Comparison of ENCODE assay signal across 8 cellular contexts in the genomic region with DNA sequence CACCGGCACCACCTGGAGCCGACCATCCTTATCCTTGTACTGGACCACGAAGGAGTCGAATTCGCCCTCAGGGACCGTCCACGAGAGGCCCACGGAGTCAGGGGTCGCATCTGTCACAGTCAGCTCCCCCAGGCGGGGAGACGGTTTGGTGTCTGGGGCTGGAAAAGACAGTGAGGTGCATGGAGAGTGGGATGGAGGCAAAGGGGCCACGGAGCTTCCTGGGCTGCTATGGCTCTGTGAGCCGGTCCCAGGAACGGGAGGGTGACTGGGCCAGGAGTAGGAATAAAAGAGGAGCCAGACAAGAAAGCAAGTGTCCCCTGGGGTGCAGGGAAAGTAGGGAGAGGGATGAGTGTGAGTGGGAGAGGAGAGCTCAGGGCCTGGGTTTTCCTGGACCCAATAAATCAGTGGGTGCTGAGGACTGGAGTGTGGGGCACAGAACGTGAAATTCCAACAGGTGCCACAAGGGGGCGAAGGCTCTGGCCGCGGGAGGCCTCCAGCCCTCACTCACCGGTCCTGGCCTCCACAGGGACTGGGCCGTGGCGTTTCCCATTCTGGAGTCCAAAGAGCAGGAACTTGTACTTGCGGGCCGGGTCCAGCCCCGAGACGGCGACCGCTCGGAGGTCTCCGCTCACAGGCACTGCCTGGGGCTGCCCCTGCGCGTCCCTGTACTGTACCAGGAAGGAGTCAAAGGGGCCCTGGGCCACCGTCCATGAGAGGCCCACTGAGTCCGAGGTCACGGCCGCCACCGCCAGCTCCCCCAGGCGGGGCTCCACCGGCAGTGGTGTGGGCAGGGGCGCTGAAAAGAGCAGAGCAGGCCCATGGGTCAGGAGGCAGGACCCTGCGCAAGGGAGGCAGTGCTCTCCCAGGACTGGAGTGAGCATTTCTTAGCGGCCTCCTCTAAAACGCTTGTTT. TPM values are rescaled to one million over a fixed set of nuclear protein-coding genes. Genes with fewer than 3 reads are reported as not detected.
DNase-seq lines count a peak whose midpoint lies in the region; TF ChIP-seq lines count a peak whose summit lies in the region.

No MANE protein-coding gene starts in this region.

- no peak overlapping the region for H3K27ac ChIP-seq in C4-2B
- no peak overlapping the region for H3K27ac ChIP-seq in HEK293 (ENCODE audit: extremely low read depth, low read depth, low read length)
- H3K27ac ChIP-seq in cardiac muscle cell: no peak overlapping the region
- H3K27ac ChIP-seq in prostate gland: no peak overlapping the region
- peak overlapping the region; percentile 88 for H3K27ac ChIP-seq in vagina

- H3K4me1 ChIP-seq in HEK293 (ENCODE audit: control insufficient read depth, insufficient read depth, low read length): no peaks in the 10 kb centered on the region
- H3K4me1 ChIP-seq in cardiac muscle cell (ENCODE audit: low read depth): no peaks in the 10 kb centered on the region
- H3K4me1 ChIP-seq in prostate gland (replicated peaks): no peaks in the 10 kb centered on the region
- H3K4me1 ChIP-seq in vagina: peaks cover 28% of the 10 kb centered on the region

- POLR2A ChIA-PET in HEK293 (lab: Yijun Ruan, JAX): no interaction called here

- H3K9me3 ChIP-seq in HEK293 (ENCODE audit: control insufficient read depth, insufficient read depth, low read depth, low read length) (no peaks in the 10 kb centered on the region), cardiac muscle cell (ENCODE audit: low read depth) (no peaks in the 10 kb centered on the region), prostate gland (no peaks in the 10 kb centered on the region), vagina (no peaks in the 10 kb centered on the region)

- peak; percentile 92 for TF ChIP-seq CTCF in C4-2B (conservative IDR thresholded peaks at IDR 0.05)
- TF ChIP-seq CTCF in HEK293 (tag by site-specific recombination; IDR thresholded peaks at IDR 0.05): peak; percentile 77
- TF ChIP-seq CTCF in cardiac muscle cell (IDR thresholded peaks at IDR 0.05; ENCODE audit: low read depth, low read length): peak; percentile 76
- TF ChIP-seq CTCF in prostate gland (IDR thresholded peaks at IDR 0.05): peak; percentile 73 to 83 (median 77)
- TF ChIP-seq CTCF in vagina (IDR thresholded peaks at IDR 0.05): peak; percentile 43 to 77 (median 56)

- DNase-seq in SK-N-DZ (ENCODE audit: low spot score): peak; percentile 54
- peak; percentile 68 for DNase-seq in activated naive CD4-positive, alpha-beta T cell treated with anti-CD3 and anti-CD28 coated beads, Interleukin-2, amount 50 U/mL, for 16 hours
- peak; percentile 71 to 73 for DNase-seq in cardiac muscle cell (ENCODE audit: low read depth in 1 of 2, low spot score in 1 of 2)
- DNase-seq in prostate gland (ENCODE audit: low spot score): peak; percentile 45
- DNase-seq in vagina (ENCODE audit: extremely low spot score in 2 of 2): peak in 1 of 2 donors; percentile 89
- no peak for DNase-seq in NCI-H128 (lab: John Stamatoyannopoulos, UW; ENCODE audit: unreplicated experiment)

- CTCF ChIA-PET in HEK293 (lab: Yijun Ruan, JAX): interaction anchor here (0.5 to 3.1 kb wide), 31 partner anchors 15 to 777 kb away, joined by 3 to 32 read pairs (median 4); partner anchors contain the start of genes ATF6B and EGFL8

- 58% methylated on average over 37 of the region's 42 CpGs for WGBS in prostate gland

- intact Hi-C loops in prostate gland (cut with DNase I): no loop called here
- intact Hi-C loops in vagina (cut with DNase I): loop anchor here (2.0 kb wide), 2 partner anchors 35 to 61 kb away; partner anchors contain the start of gene TNXB

- H3K4me3 ChIP-seq in HEK293 (ENCODE audit: low read depth, low read length) (no peak overlapping the region), cardiac muscle cell (no peak overlapping the region), prostate gland (no peak overlapping the region), vagina (no peak overlapping the region)

- no peaks in the 10 kb centered on the region for H3K27me3 ChIP-seq in cardiac muscle cell
- H3K27me3 ChIP-seq in prostate gland (replicated peaks; ENCODE audit: insufficient read depth): no peaks in the 10 kb centered on the region
- no peaks in the 10 kb centered on the region for H3K27me3 ChIP-seq in vagina

- TF ChIP-seq POLR2A in prostate gland (IDR thresholded peaks at IDR 0.05) (no peak), vagina (IDR thresholded peaks at IDR 0.05) (no peak)

- no peaks in the 10 kb centered on the region for H3K36me3 ChIP-seq in HEK293 (ENCODE audit: control insufficient read depth in 2 of 2, insufficient read depth in 1 of 2, low read length in 2 of 2)
- no peaks in the 10 kb centered on the region for H3K36me3 ChIP-seq in cardiac muscle cell
- no peaks in the 10 kb centered on the region for H3K36me3 ChIP-seq in prostate gland
- H3K36me3 ChIP-seq in vagina: peaks cover 0 to 9% of the 10 kb centered on the region in 2 donors

TF ChIP-seq in HEK293, 187 proteins besides CTCF, POLR2A, EP300 and RAD21:
- TF ChIP-seq ZNF416 (tag by site-specific recombination; IDR thresholded peaks at IDR 0.05): no peak
- TF ChIP-seq, protein P1, sequence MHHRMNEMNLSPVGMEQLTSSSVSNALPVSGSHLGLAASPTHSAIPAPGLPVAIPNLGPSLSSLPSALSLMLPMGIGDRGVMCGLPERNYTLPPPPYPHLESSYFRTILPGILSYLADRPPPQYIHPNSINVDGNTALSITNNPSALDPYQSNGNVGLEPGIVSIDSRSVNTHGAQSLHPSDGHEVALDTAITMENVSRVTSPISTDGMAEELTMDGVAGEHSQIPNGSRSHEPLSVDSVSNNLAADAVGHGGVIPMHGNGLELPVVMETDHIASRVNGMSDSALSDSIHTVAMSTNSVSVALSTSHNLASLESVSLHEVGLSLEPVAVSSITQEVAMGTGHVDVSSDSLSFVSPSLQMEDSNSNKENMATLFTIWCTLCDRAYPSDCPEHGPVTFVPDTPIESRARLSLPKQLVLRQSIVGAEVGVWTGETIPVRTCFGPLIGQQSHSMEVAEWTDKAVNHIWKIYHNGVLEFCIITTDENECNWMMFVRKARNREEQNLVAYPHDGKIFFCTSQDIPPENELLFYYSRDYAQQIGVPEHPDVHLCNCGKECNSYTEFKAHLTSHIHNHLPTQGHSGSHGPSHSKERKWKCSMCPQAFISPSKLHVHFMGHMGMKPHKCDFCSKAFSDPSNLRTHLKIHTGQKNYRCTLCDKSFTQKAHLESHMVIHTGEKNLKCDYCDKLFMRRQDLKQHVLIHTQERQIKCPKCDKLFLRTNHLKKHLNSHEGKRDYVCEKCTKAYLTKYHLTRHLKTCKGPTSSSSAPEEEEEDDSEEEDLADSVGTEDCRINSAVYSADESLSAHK (tag by site-specific recombination; IDR thresholded peaks at IDR 0.05): no peak
- peak; percentile 18; the same call in 1 of the 2 replicates for TF ChIP-seq ZXDB (tag by site-specific recombination; IDR thresholded peaks at IDR 0.05)
- TF ChIP-seq ZIC2 (tag by site-specific recombination; IDR thresholded peaks at IDR 0.05): 0 out of 2 replicates have a peak, but pooled peaks have one; percentile 13
- TF ChIP-seq, protein P2, sequence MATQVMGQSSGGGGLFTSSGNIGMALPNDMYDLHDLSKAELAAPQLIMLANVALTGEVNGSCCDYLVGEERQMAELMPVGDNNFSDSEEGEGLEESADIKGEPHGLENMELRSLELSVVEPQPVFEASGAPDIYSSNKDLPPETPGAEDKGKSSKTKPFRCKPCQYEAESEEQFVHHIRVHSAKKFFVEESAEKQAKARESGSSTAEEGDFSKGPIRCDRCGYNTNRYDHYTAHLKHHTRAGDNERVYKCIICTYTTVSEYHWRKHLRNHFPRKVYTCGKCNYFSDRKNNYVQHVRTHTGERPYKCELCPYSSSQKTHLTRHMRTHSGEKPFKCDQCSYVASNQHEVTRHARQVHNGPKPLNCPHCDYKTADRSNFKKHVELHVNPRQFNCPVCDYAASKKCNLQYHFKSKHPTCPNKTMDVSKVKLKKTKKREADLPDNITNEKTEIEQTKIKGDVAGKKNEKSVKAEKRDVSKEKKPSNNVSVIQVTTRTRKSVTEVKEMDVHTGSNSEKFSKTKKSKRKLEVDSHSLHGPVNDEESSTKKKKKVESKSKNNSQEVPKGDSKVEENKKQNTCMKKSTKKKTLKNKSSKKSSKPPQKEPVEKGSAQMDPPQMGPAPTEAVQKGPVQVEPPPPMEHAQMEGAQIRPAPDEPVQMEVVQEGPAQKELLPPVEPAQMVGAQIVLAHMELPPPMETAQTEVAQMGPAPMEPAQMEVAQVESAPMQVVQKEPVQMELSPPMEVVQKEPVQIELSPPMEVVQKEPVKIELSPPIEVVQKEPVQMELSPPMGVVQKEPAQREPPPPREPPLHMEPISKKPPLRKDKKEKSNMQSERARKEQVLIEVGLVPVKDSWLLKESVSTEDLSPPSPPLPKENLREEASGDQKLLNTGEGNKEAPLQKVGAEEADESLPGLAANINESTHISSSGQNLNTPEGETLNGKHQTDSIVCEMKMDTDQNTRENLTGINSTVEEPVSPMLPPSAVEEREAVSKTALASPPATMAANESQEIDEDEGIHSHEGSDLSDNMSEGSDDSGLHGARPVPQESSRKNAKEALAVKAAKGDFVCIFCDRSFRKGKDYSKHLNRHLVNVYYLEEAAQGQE (tag by site-specific recombination; IDR thresholded peaks at IDR 0.05): no peak
- peak; percentile 22; the same call in 1 of the 2 replicates for TF ChIP-seq ZNF654 (tag by site-specific recombination; IDR thresholded peaks at IDR 0.05; ENCODE audit: low read depth)
- peak; percentile 47; the same call in 1 of the 2 replicates for TF ChIP-seq ZNF2 (tag by site-specific recombination; IDR thresholded peaks at IDR 0.05)
- TF ChIP-seq ZNF335 (tag by site-specific recombination; conservative IDR thresholded peaks at IDR 0.05): 0 out of 2 replicates have a peak, but pooled peaks have one; percentile 29
- peak; percentile 41; the same call in 1 of the 2 replicates for TF ChIP-seq GLIS2 (tag by site-specific recombination; IDR thresholded peaks at IDR 0.05)
- TF ChIP-seq ZNF560 (tag by site-specific recombination; IDR thresholded peaks at IDR 0.05; ENCODE audit: borderline replicate concordance): no peak
- peak; percentile 52; the same call in 1 of the 2 replicates for TF ChIP-seq ZNF600 (tag by site-specific recombination; IDR thresholded peaks at IDR 0.05)
- TF ChIP-seq GLIS1 (tag by site-specific recombination; IDR thresholded peaks at IDR 0.05): peak; percentile 52
TF ChIP-seq in HEK293: peak in this region for 8.

RNA-seq across cellular contexts. Expression of gene CYP21A2, which starts 9.9 kb away (rescaled TPM):
- polyA plus RNA-seq in SK-N-DZ (2014; cell fraction: cytosol; rRNA removed): 0.07 TPM in 1 of 2 replicates, not detected in the other
- polyA plus RNA-seq in SK-N-DZ (2014; cell fraction: nucleus; rRNA removed): 0.32 TPM in 1 of 2 replicates, not detected in the other
- total RNA-seq in cardiac muscle cell (0.92 and 1.0 TPM in 2 replicates), prostate gland (1 to 10 TPM in 1 of 2 donors, under 1 TPM in 1; 0.59 to 2.7 TPM), vagina (9.3 TPM)
- 0.62 TPM in 1 of 2 replicates, not detected in the other for polyA plus RNA-seq in cardiac muscle cell

RNA-seq across cellular contexts. Expression of gene C4B, which starts 33.5 kb away (rescaled TPM):
- polyA plus RNA-seq in SK-N-DZ (2014; cell fraction: cytosol; rRNA removed): 0.78 and 2.9 TPM in 2 replicates
- 4.7 and 18.7 TPM in 2 replicates for polyA plus RNA-seq in SK-N-DZ (2014; cell fraction: nucleus; rRNA removed)
- total RNA-seq in cardiac muscle cell (4.1 and 4.2 TPM in 2 replicates), prostate gland (100 to 1,000 TPM in 1 of 2 donors, 10 to 100 TPM in 1; 49.2 to 137 TPM), vagina (23.1 TPM)
- 2.7 and 5.8 TPM in 2 replicates for polyA plus RNA-seq in cardiac muscle cell
